1 cellular context compared by ENCODE assay signal in the genomic region with DNA sequence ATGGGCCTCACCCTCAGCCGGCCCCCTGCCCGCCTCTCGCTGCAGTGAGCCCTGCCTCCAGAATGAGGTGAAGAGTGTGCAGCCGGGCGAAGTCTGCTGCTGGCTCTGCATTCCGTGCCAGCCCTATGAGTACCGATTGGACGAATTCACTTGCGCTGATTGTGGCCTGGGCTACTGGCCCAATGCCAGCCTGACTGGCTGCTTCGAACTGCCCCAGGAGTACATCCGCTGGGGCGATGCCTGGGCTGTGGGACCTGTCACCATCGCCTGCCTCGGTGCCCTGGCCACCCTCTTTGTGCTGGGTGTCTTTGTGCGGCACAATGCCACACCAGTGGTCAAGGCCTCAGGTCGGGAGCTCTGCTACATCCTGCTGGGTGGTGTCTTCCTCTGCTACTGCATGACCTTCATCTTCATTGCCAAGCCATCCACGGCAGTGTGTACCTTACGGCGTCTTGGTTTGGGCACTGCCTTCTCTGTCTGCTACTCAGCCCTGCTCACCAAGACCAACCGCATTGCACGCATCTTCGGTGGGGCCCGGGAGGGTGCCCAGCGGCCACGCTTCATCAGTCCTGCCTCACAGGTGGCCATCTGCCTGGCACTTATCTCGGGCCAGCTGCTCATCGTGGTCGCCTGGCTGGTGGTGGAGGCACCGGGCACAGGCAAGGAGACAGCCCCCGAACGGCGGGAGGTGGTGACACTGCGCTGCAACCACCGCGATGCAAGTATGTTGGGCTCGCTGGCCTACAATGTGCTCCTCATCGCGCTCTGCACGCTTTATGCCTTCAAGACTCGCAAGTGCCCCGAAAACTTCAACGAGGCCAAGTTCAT.
TF ChIP-seq lines count a peak whose summit lies in the region.

No MANE protein-coding gene starts in this region.

TF ChIP-seq in K562, 482 proteins besides CTCF, POLR2A, EP300 and RAD21:
- 0 out of 2 replicates have a peak, but pooled peaks have one; percentile 22 for TF ChIP-seq NFIC (IDR thresholded peaks at IDR 0.05)
- TF ChIP-seq, protein P1, sequence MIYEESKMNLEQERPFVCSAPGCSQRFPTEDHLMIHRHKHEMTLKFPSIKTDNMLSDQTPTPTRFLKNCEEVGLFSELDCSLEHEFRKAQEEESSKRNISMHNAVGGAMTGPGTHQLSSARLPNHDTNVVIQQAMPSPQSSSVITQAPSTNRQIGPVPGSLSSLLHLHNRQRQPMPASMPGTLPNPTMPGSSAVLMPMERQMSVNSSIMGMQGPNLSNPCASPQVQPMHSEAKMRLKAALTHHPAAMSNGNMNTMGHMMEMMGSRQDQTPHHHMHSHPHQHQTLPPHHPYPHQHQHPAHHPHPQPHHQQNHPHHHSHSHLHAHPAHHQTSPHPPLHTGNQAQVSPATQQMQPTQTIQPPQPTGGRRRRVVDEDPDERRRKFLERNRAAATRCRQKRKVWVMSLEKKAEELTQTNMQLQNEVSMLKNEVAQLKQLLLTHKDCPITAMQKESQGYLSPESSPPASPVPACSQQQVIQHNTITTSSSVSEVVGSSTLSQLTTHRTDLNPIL (CRISPR knock-in tag; IDR thresholded peaks at IDR 0.05), result no peak
